In the genomic region with DNA sequence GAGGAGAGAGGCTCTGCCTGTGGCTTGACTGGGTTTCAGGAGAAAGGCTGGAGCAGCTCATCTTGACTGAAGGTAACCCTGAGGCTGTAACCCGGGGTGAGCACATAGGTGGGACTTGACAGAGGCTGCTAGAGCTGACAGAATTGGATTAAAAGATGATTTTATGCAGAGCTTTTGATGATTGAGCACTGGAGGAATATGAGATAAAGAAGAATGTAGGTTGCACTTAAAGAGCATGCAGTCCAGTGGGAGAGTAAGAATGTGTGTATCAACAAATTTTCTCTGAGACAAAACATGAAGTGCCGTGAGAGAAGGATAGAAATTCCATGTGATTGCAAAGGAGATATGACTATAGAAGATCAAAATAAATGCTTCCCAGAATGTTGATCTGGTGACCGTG, we compare ENCODE assay signal across 12 cellular contexts. TPM values are rescaled to one million over a fixed set of nuclear protein-coding genes. Genes with fewer than 3 reads are reported as not detected.
DNase-seq lines count a peak whose midpoint lies in the region; ATAC-seq and TF ChIP-seq lines count a peak whose summit lies in the region.
"Had no signal": no experiment of that assay in that cellular context is flagged by ENCODE, and none has a peak within 500 bp of the region (broad histone marks: within the 10 kb centered on the region; RNA-seq: fewer than 3 reads in every experiment).

No MANE protein-coding gene starts in this region.

- H3K4me2 ChIP-seq in GM23338 (no peak overlapping the region), hepatocyte (peak overlapping the region; percentile 34)

- H3K4me1 Mint-ChIP-seq in GM23338 (peaks cover 64% of the 10 kb centered on the region), Caco-2 (ENCODE audit: low read depth, unreplicated experiment) (peaks cover 50% of the 10 kb centered on the region)
- H3K4me1 Mint-ChIP-seq in stimulated activated naive B cell treated with anti-CD40 and anti-IgM and Interleukin-4, amounts not matched to agents 10 μg/mL and 1 μg/mL and 100 μg/mL, for 72 hours: peaks cover 29 to 72% of the 10 kb centered on the region in 2 donors
- H3K4me1 Mint-ChIP-seq: activated naive CD8-positive, alpha-beta T cell treated with anti-CD3 and anti-CD28 coated beads, Interleukin-2, amount 10 ng/mL, durations not matched to agents 7 days and 5 days had no signal

- ATAC-seq in GM23338 (peak; percentile 17; the same call in 1 of the 3 replicates), SK-N-SH treated with all-trans-retinoic acid at 6 μM for 48 hours (peak; percentile 42)
- ATAC-seq in stimulated activated naive B cell treated with anti-CD40 and anti-IgM and Interleukin-4, amounts not matched to agents 10 μg/mL and 1 μg/mL and 100 μg/mL, for 72 hours (replicated peaks): no peak

- no peak for DNase-seq in GM23338 (ENCODE audit: low spot score)
- DNase-seq in hepatocyte (ENCODE audit: low spot score): no peak
- DNase-seq in stimulated activated naive B cell treated with anti-CD40 and anti-IgM and Interleukin-4, amounts not matched to agents 10 μg/mL and 1 μg/mL and 100 μg/mL, for 72 hours: no peak
- no peak for DNase-seq in stimulated activated CD8-positive, alpha-beta memory T cell treated with anti-CD3 and anti-CD28 coated beads, Interleukin-4, amount 100 ng/mL, for 48 hours
- no peak for DNase-seq in activated CD4-positive, alpha-beta T cell treated with anti-CD3 and anti-CD28 coated beads for 1 hour
- DNase-seq in Caco-2: no peak
- DNase-seq: activated naive CD8-positive, alpha-beta T cell treated with anti-CD3 and anti-CD28 coated beads, Interleukin-2, amount 10 ng/mL, durations not matched to agents 7 days and 5 days; MM.1S; stimulated activated CD4-positive, alpha-beta T cell treated with anti-CD3 and anti-CD28 coated beads, Interleukin-2, amount 100 ng/mL, for 48 hours; stimulated activated naive CD4-positive, alpha-beta T cell treated with Interleukin-2 at 50 U/mL for 16 hours had no signal

- H3K4me1 ChIP-seq in GM23338 (ENCODE audit: insufficient read depth): peaks cover 34% of the 10 kb centered on the region
- H3K4me1 ChIP-seq in hepatocyte (ENCODE audit: insufficient read depth): peaks cover 49% of the 10 kb centered on the region
- peaks cover 64% of the 10 kb centered on the region for H3K4me1 ChIP-seq in Caco-2

- H3K27ac Mint-ChIP-seq in GM23338 (no peak overlapping the region), Caco-2 (ENCODE audit: unreplicated experiment) (no peak overlapping the region)
- peak overlapping the region; percentile 45 for H3K27ac Mint-ChIP-seq in stimulated activated naive B cell treated with anti-CD40 and anti-IgM and Interleukin-4, amounts not matched to agents 10 μg/mL and 1 μg/mL and 100 μg/mL, for 72 hours
- H3K27ac Mint-ChIP-seq: activated naive CD8-positive, alpha-beta T cell treated with anti-CD3 and anti-CD28 coated beads, Interleukin-2, amount 10 ng/mL, durations not matched to agents 7 days and 5 days had no signal

- H3K9me3 Mint-ChIP-seq in GM23338 (no peaks in the 10 kb centered on the region), Caco-2 (ENCODE audit: unreplicated experiment) (no peaks in the 10 kb centered on the region)
- H3K9me3 Mint-ChIP-seq in stimulated activated naive B cell treated with anti-CD40 and anti-IgM and Interleukin-4, amounts not matched to agents 10 μg/mL and 1 μg/mL and 100 μg/mL, for 72 hours: no peaks in the 10 kb centered on the region
- H3K9me3 Mint-ChIP-seq: activated naive CD8-positive, alpha-beta T cell treated with anti-CD3 and anti-CD28 coated beads, Interleukin-2, amount 10 ng/mL, durations not matched to agents 7 days and 5 days had no signal

- no peak overlapping the region for H2AFZ ChIP-seq in GM23338
- no peak overlapping the region for H2AFZ ChIP-seq in hepatocyte

- no TSS peak for BruUV-seq in Caco-2 (replicated peaks; lab: Mats Ljungman, UMichigan)

- H3K4me3 Mint-ChIP-seq in GM23338: no peak overlapping the region
- no peak overlapping the region for H3K4me3 Mint-ChIP-seq in stimulated activated naive B cell treated with anti-CD40 and anti-IgM and Interleukin-4, amounts not matched to agents 10 μg/mL and 1 μg/mL and 100 μg/mL, for 72 hours
- H3K4me3 Mint-ChIP-seq in Caco-2 (ENCODE audit: unreplicated experiment): no peak overlapping the region
- H3K4me3 Mint-ChIP-seq: activated naive CD8-positive, alpha-beta T cell treated with anti-CD3 and anti-CD28 coated beads, Interleukin-2, amount 10 ng/mL, durations not matched to agents 7 days and 5 days had no signal

- intact Hi-C loops in Caco-2 (cut with micrococcal nuclease; ENCODE audit: unreplicated experiment): no loop called here

- H3K36me3 ChIP-seq in GM23338 (ENCODE audit: insufficient read depth): no peaks in the 10 kb centered on the region
- H3K36me3 ChIP-seq in hepatocyte (replicated peaks; ENCODE audit: insufficient read depth, low read depth): no peaks in the 10 kb centered on the region
- no peaks in the 10 kb centered on the region for H3K36me3 ChIP-seq in Caco-2 (ENCODE audit: control insufficient read depth, insufficient read depth, low read length)

- H3K27ac ChIP-seq in GM23338 (ENCODE audit: low read depth) (no peak overlapping the region), hepatocyte (peak overlapping the region; percentile 63)
- H3K27ac ChIP-seq: HL-60 had no signal

- H3K79me2 ChIP-seq in GM23338 (replicated peaks; ENCODE audit: insufficient read depth): peaks cover 81% of the 10 kb centered on the region
- peaks cover 95% of the 10 kb centered on the region for H3K79me2 ChIP-seq in hepatocyte

- CTCF ChIA-PET in Caco-2 (lab: Charles Lee): no interaction called here

- peaks cover 3% of the 10 kb centered on the region for H3K27me3 Mint-ChIP-seq in GM23338 (ENCODE audit: insufficient read depth, low read depth, poor library complexity)
- H3K27me3 Mint-ChIP-seq in stimulated activated naive B cell treated with anti-CD40 and anti-IgM and Interleukin-4, amounts not matched to agents 10 μg/mL and 1 μg/mL and 100 μg/mL, for 72 hours: no peaks in the 10 kb centered on the region
- H3K27me3 Mint-ChIP-seq in Caco-2 (ENCODE audit: insufficient read depth, unreplicated experiment): no peaks in the 10 kb centered on the region

- H3K36me3 Mint-ChIP-seq in GM23338 (ENCODE audit: low read depth) (no peaks in the 10 kb centered on the region; the same call in 2 of the 3 replicates), Caco-2 (ENCODE audit: insufficient read depth, unreplicated experiment) (peaks cover 38% of the 10 kb centered on the region)
- peaks cover 7 to 19% of the 10 kb centered on the region in 2 donors for H3K36me3 Mint-ChIP-seq in stimulated activated naive B cell treated with anti-CD40 and anti-IgM and Interleukin-4, amounts not matched to agents 10 μg/mL and 1 μg/mL and 100 μg/mL, for 72 hours
- H3K36me3 Mint-ChIP-seq: activated naive CD8-positive, alpha-beta T cell treated with anti-CD3 and anti-CD28 coated beads, Interleukin-2, amount 10 ng/mL, durations not matched to agents 7 days and 5 days had no signal

- H4K20me1 ChIP-seq in GM23338 (replicated peaks; ENCODE audit: insufficient read depth) (peaks cover 26% of the 10 kb centered on the region), hepatocyte (ENCODE audit: insufficient read depth, poor library complexity, severe bottlenecking) (peaks cover 5% of the 10 kb centered on the region)

- no peak for TF ChIP-seq CTCF in GM23338 (conservative IDR thresholded peaks at IDR 0.05; ENCODE audit: low read depth in 2 of 2)
- TF ChIP-seq CTCF in hepatocyte (IDR thresholded peaks at IDR 0.05; ENCODE audit: poor library complexity): no peak
- TF ChIP-seq CTCF in Caco-2 (IDR thresholded peaks at IDR 0.05; ENCODE audit: insufficient read depth in 1 of 2, low read depth in 1 of 2, low read length in 1 of 2, severe bottlenecking in 1 of 2, unreplicated experiment in 1 of 2): no peak

- no peaks in the 10 kb centered on the region for H3K9me3 ChIP-seq in hepatocyte (ENCODE audit: low read depth)
- H3K9me3 ChIP-seq in Caco-2: no peaks in the 10 kb centered on the region

- POLR2A ChIA-PET in Caco-2 (lab: Charles Lee): no interaction called here

- 54% methylated on average over 3 of the region's 3 CpGs for WGBS in hepatocyte (ENCODE audit: low lambda C conversion rate, missing lambda C conversion rate)

- no peaks in the 10 kb centered on the region; the same call in 1 of the 2 replicates for H3F3A ChIP-seq in GM23338 (replicated peaks; ENCODE audit: low read depth)

- H3K9me2 ChIP-seq in GM23338 (ENCODE audit: insufficient read depth) (no peaks in the 10 kb centered on the region), hepatocyte (replicated peaks; ENCODE audit: insufficient read depth) (no peaks in the 10 kb centered on the region)

- H3K4me3 ChIP-seq in GM23338: no peak overlapping the region
- no peak overlapping the region for H3K4me3 ChIP-seq in hepatocyte
- H3K4me3 ChIP-seq in Caco-2 (ENCODE audit: low read depth, low read length): no peak overlapping the region

- H3K27me3 ChIP-seq in GM23338 (ENCODE audit: insufficient read depth): no peaks in the 10 kb centered on the region
- no peaks in the 10 kb centered on the region for H3K27me3 ChIP-seq in hepatocyte
- H3K27me3 ChIP-seq in Caco-2 (replicated peaks; ENCODE audit: control insufficient read depth, insufficient read depth, low read length): no peaks in the 10 kb centered on the region

TF ChIP-seq in GM23338, 12 proteins besides CTCF, POLR2A, EP300 and RAD21 (continues in another document):
- no peak for TF ChIP-seq ZNF114 (CRISPR knock-in tag; IDR thresholded peaks at IDR 0.05)
- TF ChIP-seq EZH2 (IDR thresholded peaks at IDR 0.05; ENCODE audit: low read depth, unreplicated experiment): no peak
- TF ChIP-seq EZH2phosphoT487 (IDR thresholded peaks at IDR 0.05; ENCODE audit: unreplicated experiment): no peak
- TF ChIP-seq ZNF331 (CRISPR knock-in tag; IDR thresholded peaks at IDR 0.05; ENCODE audit: low read depth): no peak
- TF ChIP-seq POLR2AphosphoS5 (IDR thresholded peaks at IDR 0.05; ENCODE audit: low read depth): no peak

TF ChIP-seq in SK-N-SH treated with all-trans-retinoic acid at 6 μM for 48 hours, 23 proteins besides CTCF, POLR2A, EP300 and RAD21:
- TF ChIP-seq ZNF70 (CRISPR knock-in tag; IDR thresholded peaks at IDR 0.05) (no peak), ISL1 (CRISPR knock-in tag; IDR thresholded peaks at IDR 0.05) (peak; percentile 93), ZC3H10 (CRISPR knock-in tag; IDR thresholded peaks at IDR 0.05) (no peak)

RNA-seq across cellular contexts. Expression of a gene that starts 17.4 kb away (rescaled TPM):
- 111 and 116 TPM in 2 replicates for total RNA-seq in GM23338 (2014; rRNA removed; shearing (Covaris generic))
- 18.4 and 20.5 TPM in 2 replicates for polyA plus RNA-seq in GM23338 (2016; fragmentation: Nextera tagmentation; extraction: Ambion mirVana)
- total RNA-seq in hepatocyte: 178 and 185 TPM in 2 replicates
- 78.4 and 86.3 TPM in 2 replicates for polyA plus RNA-seq in hepatocyte
- total RNA-seq in Caco-2 (2022): 323 and 350 TPM in 2 replicates

Comparison
In these comparisons a context has a peak if more than half of its experiments do, and no peak if none do; other contexts are left out.
1. ATAC-seq: peak in GM23338 (single experiment) and SK-N-SH treated with all-trans-retinoic acid at 6 μM for 48 hours (single experiment); none in stimulated activated naive B cell treated with anti-CD40 and anti-IgM and Interleukin-4, amounts not matched to agents 10 μg/mL and 1 μg/mL and 100 μg/mL, for 72 hours (0 of 2).